Comparison of ENCODE assay signal across 15 cellular contexts in the genomic region with DNA sequence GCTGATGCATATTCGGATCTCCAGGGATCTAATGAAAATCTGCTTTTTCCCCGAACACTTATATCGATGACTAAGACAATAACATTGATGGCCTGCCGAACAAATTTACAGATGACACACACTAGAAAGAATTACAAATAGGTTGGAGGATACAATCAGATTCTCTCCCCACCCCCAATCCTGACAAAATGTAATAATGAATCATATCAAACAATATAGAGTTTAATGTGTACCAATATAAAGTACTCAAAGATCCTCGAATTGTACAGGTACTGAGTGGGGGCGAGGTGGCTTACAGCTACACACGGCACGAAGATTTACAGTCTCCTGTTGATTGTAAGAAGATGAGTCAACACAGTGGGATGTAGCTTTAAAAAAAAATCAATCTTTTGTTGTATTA.
"Had no signal": no experiment of that assay in that cellular context is flagged by ENCODE, and none has a peak within 500 bp of the region (broad histone marks: within the 10 kb centered on the region; RNA-seq: fewer than 3 reads in every experiment).

No MANE protein-coding gene starts in this region.

- H3K4me1 Mint-ChIP-seq: activated CD4-positive, alpha-beta memory T cell treated with anti-CD3 and anti-CD28 coated beads, Interleukin-2, amount 10 ng/mL, durations not matched to agents 7 days and 5 days; activated CD4-positive, alpha-beta T cell treated with anti-CD3 and anti-CD28 coated beads for 36 hours; nephron progenitor cell had no signal

- DNase-seq: activated CD4-positive, alpha-beta memory T cell treated with anti-CD3 and anti-CD28 coated beads, Interleukin-2, amount 10 ng/mL, durations not matched to agents 7 days and 5 days; activated CD4-positive, alpha-beta T cell treated with anti-CD3 and anti-CD28 coated beads for 36 hours; activated effector memory CD4-positive, alpha-beta T cell treated with Interleukin-2 at 50 U/mL for 16 hours; activated naive CD4-positive, alpha-beta T cell treated with anti-CD3 and anti-CD28 coated beads, Interleukin-2, amount 50 U/mL, for 16 hours; activated T-cell treated with anti-CD3 and anti-CD28 coated beads, Interleukin-2, amount 50 U/mL, for 4 hours; colonic mucosa; esophagus squamous epithelium; foreskin fibroblast; nephron progenitor cell; right cardiac atrium; small intestine; stimulated activated CD4-positive, alpha-beta T cell treated with anti-CD3 and anti-CD28 coated beads, Interleukin-4, amount 100 ng/mL, for 24 hours; stimulated activated naive CD8-positive, alpha-beta T cell treated with anti-CD3 and anti-CD28 coated beads, Interleukin-15, Interleukin-2, amounts not matched to agents 100 U/mL and 50 U/mL, for 24 hours; transverse colon; WERI-Rb-1 had no signal

- H3K4me3 Mint-ChIP-seq: activated CD4-positive, alpha-beta memory T cell treated with anti-CD3 and anti-CD28 coated beads, Interleukin-2, amount 10 ng/mL, durations not matched to agents 7 days and 5 days; activated CD4-positive, alpha-beta T cell treated with anti-CD3 and anti-CD28 coated beads for 36 hours; activated T-cell treated with anti-CD3 and anti-CD28 coated beads, Interleukin-2, amount 50 U/mL, for 4 hours; nephron progenitor cell had no signal

- ATAC-seq: activated CD4-positive, alpha-beta T cell treated with anti-CD3 and anti-CD28 coated beads for 36 hours; activated T-cell treated with anti-CD3 and anti-CD28 coated beads, Interleukin-2, amount 50 U/mL, for 4 hours; right cardiac atrium; stimulated activated naive CD8-positive, alpha-beta T cell treated with anti-CD3 and anti-CD28 coated beads, Interleukin-15, Interleukin-2, amounts not matched to agents 100 U/mL and 50 U/mL, for 24 hours had no signal

- H3K27ac Mint-ChIP-seq: activated CD4-positive, alpha-beta memory T cell treated with anti-CD3 and anti-CD28 coated beads, Interleukin-2, amount 10 ng/mL, durations not matched to agents 7 days and 5 days; activated CD4-positive, alpha-beta T cell treated with anti-CD3 and anti-CD28 coated beads for 36 hours; nephron progenitor cell had no signal
